Comparison of ENCODE assay signal across 16 cellular contexts in the genomic region with DNA sequence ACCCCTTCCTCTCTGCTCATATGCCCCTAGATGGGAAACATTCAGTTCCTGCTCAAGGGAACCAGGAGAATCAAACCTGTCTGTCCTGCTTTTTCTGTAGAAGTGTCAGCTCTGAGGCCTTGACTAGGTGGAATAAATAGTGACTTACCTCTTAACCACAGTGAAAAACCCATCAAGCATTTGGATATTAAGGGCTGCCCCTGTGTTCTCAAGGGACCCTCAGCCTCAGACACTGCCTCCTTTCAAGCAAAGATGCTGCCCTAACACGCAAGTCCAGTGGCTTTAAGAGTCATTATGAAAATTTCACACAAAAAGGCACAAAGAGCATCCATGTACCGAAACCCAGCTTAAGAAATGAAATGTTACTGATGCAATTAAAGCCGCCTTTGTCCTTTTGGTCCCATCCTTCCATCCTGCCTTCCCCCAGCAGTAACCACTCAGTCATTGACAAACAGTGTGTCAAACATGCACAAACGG.
DNase-seq lines count a peak whose midpoint lies in the region; ATAC-seq and TF ChIP-seq lines count a peak whose summit lies in the region.
"Had no signal": no experiment of that assay in that cellular context is flagged by ENCODE, and none has a peak within 500 bp of the region (broad histone marks: within the 10 kb centered on the region; RNA-seq: fewer than 3 reads in every experiment).

No MANE protein-coding gene starts in this region.

- H3K36me3 ChIP-seq in GM23338 (ENCODE audit: insufficient read depth) (no peaks in the 10 kb centered on the region), RWPE2 (ENCODE audit: low read depth) (no peaks in the 10 kb centered on the region), trophoblast cell (ENCODE audit: control insufficient read depth in 1 of 2, insufficient read depth in 2 of 2, low read length in 2 of 2) (no peaks in the 10 kb centered on the region), right lobe of liver (no peaks in the 10 kb centered on the region)
- H3K36me3 ChIP-seq: neural progenitor cell had no signal

- H2AK5ac ChIP-seq in trophoblast cell (ENCODE audit: low read length) = no peak overlapping the region

- H3K4me2 ChIP-seq in GM23338 (no peak overlapping the region), trophoblast cell (ENCODE audit: low read length) (no peak overlapping the region)
- H3K4me2 ChIP-seq: neural progenitor cell, SK-N-SH had no signal

- H3K9me3 Mint-ChIP-seq in GM23338 = no peaks in the 10 kb centered on the region
- H3K9me3 Mint-ChIP-seq: central memory CD8-positive, alpha-beta T cell; neural progenitor cell had no signal

- H3K18ac ChIP-seq in trophoblast cell (ENCODE audit: low read length) = no peak overlapping the region

- no peaks in the 10 kb centered on the region for H3F3A ChIP-seq in GM23338 (replicated peaks; ENCODE audit: low read depth)

- ATAC-seq in GM18498 (IDR thresholded peaks at IDR 0.05; ENCODE audit: unreplicated experiment) = peak; percentile 48
- ATAC-seq in GM23338 = no peak
- no peak for ATAC-seq in RWPE2 (ENCODE audit: low read depth)
- no peak for ATAC-seq in right lobe of liver
- no peak for ATAC-seq in GM18858 (IDR thresholded peaks at IDR 0.05; ENCODE audit: unreplicated experiment)
- ATAC-seq: activated CD4-positive, alpha-beta T cell treated with anti-CD3 and anti-CD28 coated beads for 36 hours had no signal

- no peak overlapping the region for H3K27ac Mint-ChIP-seq in GM23338
- H3K27ac Mint-ChIP-seq: activated CD4-positive, alpha-beta T cell treated with anti-CD3 and anti-CD28 coated beads for 36 hours; neural progenitor cell had no signal

- DNase-seq in GM23338 (ENCODE audit: low spot score) = no peak
- DNase-seq in RWPE2 (ENCODE audit: low spot score) = no peak
- DNase-seq in trophoblast cell = no peak
- no peak for DNase-seq in HUDEP-2 (lab: John Stamatoyannopoulos, UW; ENCODE audit: unreplicated experiment in 76 of 76)
- no peak for DNase-seq in right lobe of liver
- DNase-seq in stimulated activated CD4-positive, alpha-beta T cell treated with anti-CD3 and anti-CD28 coated beads, Interleukin-2, amount 100 ng/mL, for 24 hours = no peak
- DNase-seq: activated CD4-positive, alpha-beta T cell treated with anti-CD3 and anti-CD28 coated beads for 36 hours; activated effector memory CD4-positive, alpha-beta T cell treated with anti-CD3 and anti-CD28 coated beads, Interleukin-2, amount 50 U/mL, for 16 hours; HCEC 1CT; NCI-H1417 treated with DMSO at 0.1 percent for 48 hours; NCI-H69; SK-N-SH had no signal

- H3K79me2 ChIP-seq in GM23338 (replicated peaks; ENCODE audit: insufficient read depth) (no peaks in the 10 kb centered on the region), trophoblast cell (ENCODE audit: control insufficient read depth, insufficient read depth, low read length, poor library complexity) (no peaks in the 10 kb centered on the region)

- H4K20me1 ChIP-seq in GM23338 (replicated peaks; ENCODE audit: insufficient read depth) = no peaks in the 10 kb centered on the region

- no CpG with 5 or more reads among the region's 4 CpGs for WGBS in trophoblast cell (ENCODE audit: extremely low coverage, insufficient coverage, insufficient read length)
- 81% methylated on average over 3 of the region's 4 CpGs for WGBS in right lobe of liver (ENCODE audit: insufficient coverage, low coverage, low lambda C conversion rate, missing lambda C conversion rate)

- peaks cover 36% of the 10 kb centered on the region for H3K4me1 Mint-ChIP-seq in GM23338

- no peak overlapping the region for H3K14ac ChIP-seq in trophoblast cell (ENCODE audit: low read length)

- no peak overlapping the region for H4K8ac ChIP-seq in trophoblast cell (ENCODE audit: low read depth, low read length)

- H3K4me1 ChIP-seq in GM23338 (ENCODE audit: insufficient read depth) = peaks cover 29% of the 10 kb centered on the region
- H3K4me1 ChIP-seq in RWPE2 (ENCODE audit: insufficient read depth, poor library complexity, severe bottlenecking) = peaks cover 15% of the 10 kb centered on the region
- peaks cover 3 to 5% of the 10 kb centered on the region in 2 experiments for H3K4me1 ChIP-seq in trophoblast cell (ENCODE audit: control insufficient read depth in 1 of 2, insufficient read depth in 2 of 2, low read length in 2 of 2)
- no peaks in the 10 kb centered on the region for H3K4me1 ChIP-seq in right lobe of liver

- H3K79me1 ChIP-seq in trophoblast cell (ENCODE audit: low read length) = peaks cover 5% of the 10 kb centered on the region

- H3K23ac ChIP-seq in trophoblast cell (ENCODE audit: low read length) = no peak overlapping the region

- no peak overlapping the region for H3K9ac ChIP-seq in trophoblast cell (ENCODE audit: low read length)
- H3K9ac ChIP-seq: neural progenitor cell, SK-N-SH had no signal

- intact Hi-C loops in right lobe of liver (cut with DNase I) = no loop called here

- peak overlapping the region; percentile 38 for H4K91ac ChIP-seq in trophoblast cell (ENCODE audit: low read depth, low read length)

- H2BK5ac ChIP-seq in trophoblast cell (ENCODE audit: low read depth, low read length, poor library complexity) = no peak overlapping the region

- H3K4ac ChIP-seq in trophoblast cell (ENCODE audit: low read depth, low read length) = no peak overlapping the region

- no peak overlapping the region for H2BK120ac ChIP-seq in trophoblast cell (ENCODE audit: insufficient read depth, low read length, poor library complexity)

- H3K4me3 Mint-ChIP-seq in GM23338 = no peak overlapping the region
- H3K4me3 Mint-ChIP-seq: activated CD4-positive, alpha-beta T cell treated with anti-CD3 and anti-CD28 coated beads for 36 hours; central memory CD8-positive, alpha-beta T cell; neural progenitor cell had no signal

- no peaks in the 10 kb centered on the region for H3K36me3 Mint-ChIP-seq in GM23338 (ENCODE audit: low read depth)

- H3K27me3 Mint-ChIP-seq in GM23338 (ENCODE audit: insufficient read depth, low read depth, poor library complexity) = peaks cover 10% of the 10 kb centered on the region
- H3K27me3 Mint-ChIP-seq: activated CD4-positive, alpha-beta T cell treated with anti-CD3 and anti-CD28 coated beads for 36 hours; central memory CD8-positive, alpha-beta T cell had no signal

- H4K12ac ChIP-seq in trophoblast cell (ENCODE audit: low read depth, low read length) = no peak overlapping the region

- TF ChIP-seq POLR2A in right lobe of liver (IDR thresholded peaks at IDR 0.05) = no peak

- H3K4me3 ChIP-seq in GM23338 (no peak overlapping the region), RWPE2 (ENCODE audit: severe bottlenecking) (no peak overlapping the region), trophoblast cell (ENCODE audit: low read depth, low read length) (no peak overlapping the region), right lobe of liver (no peak overlapping the region)
- H3K4me3 ChIP-seq: neural progenitor cell had no signal

- H3K9me2 ChIP-seq in GM23338 (ENCODE audit: insufficient read depth) = peaks cover 6% of the 10 kb centered on the region; the same call in 1 of the 2 replicates
- H3K9me2 ChIP-seq: SK-N-SH had no signal

- H3K27me3 ChIP-seq in GM23338 (ENCODE audit: insufficient read depth) (no peaks in the 10 kb centered on the region), RWPE2 (ENCODE audit: insufficient read depth, poor library complexity, severe bottlenecking) (no peaks in the 10 kb centered on the region), trophoblast cell (ENCODE audit: insufficient read depth, low read length) (no peaks in the 10 kb centered on the region), right lobe of liver (no peaks in the 10 kb centered on the region)
- H3K27me3 ChIP-seq: neural progenitor cell had no signal

- H3K27ac ChIP-seq in GM23338 (ENCODE audit: low read depth) = no peak overlapping the region
- H3K27ac ChIP-seq in RWPE2 (ENCODE audit: poor library complexity, severe bottlenecking) = peak overlapping the region; percentile 63
- no peak overlapping the region for H3K27ac ChIP-seq in trophoblast cell (ENCODE audit: low read depth, low read length)
- no peak overlapping the region for H3K27ac ChIP-seq in right lobe of liver
- H3K27ac ChIP-seq: neural progenitor cell had no signal

- H2AFZ ChIP-seq in GM23338 (0 out of 2 replicates have a peak overlapping the region, but pooled peaks have one; percentile 38), trophoblast cell (ENCODE audit: insufficient read depth, low read length, poor library complexity) (no peak overlapping the region)
- H2AFZ ChIP-seq: neural progenitor cell had no signal

- H3K9me3 ChIP-seq in RWPE2 (ENCODE audit: severe bottlenecking) (no peaks in the 10 kb centered on the region), trophoblast cell (ENCODE audit: insufficient read depth, low read depth, low read length) (no peaks in the 10 kb centered on the region), right lobe of liver (no peaks in the 10 kb centered on the region)
- H3K9me3 ChIP-seq: SK-N-SH had no signal

- H2BK12ac ChIP-seq in trophoblast cell (ENCODE audit: low read length) = no peak overlapping the region

- TF ChIP-seq CTCF in GM23338 (conservative IDR thresholded peaks at IDR 0.05; ENCODE audit: low read depth in 2 of 2) (no peak), RWPE2 (IDR thresholded peaks at IDR 0.05; ENCODE audit: poor library complexity, severe bottlenecking) (no peak), right lobe of liver (IDR thresholded peaks at IDR 0.05) (no peak)

TF ChIP-seq in GM23338, 12 proteins besides CTCF, POLR2A, EP300 and RAD21 (continues in another document):
- TF ChIP-seq ZNF114 (CRISPR knock-in tag; IDR thresholded peaks at IDR 0.05) (no peak), STAT1 (IDR thresholded peaks at IDR 0.05; ENCODE audit: unreplicated experiment) (no peak)
